9 cellular contexts compared by ENCODE assay signal in the genomic region with DNA sequence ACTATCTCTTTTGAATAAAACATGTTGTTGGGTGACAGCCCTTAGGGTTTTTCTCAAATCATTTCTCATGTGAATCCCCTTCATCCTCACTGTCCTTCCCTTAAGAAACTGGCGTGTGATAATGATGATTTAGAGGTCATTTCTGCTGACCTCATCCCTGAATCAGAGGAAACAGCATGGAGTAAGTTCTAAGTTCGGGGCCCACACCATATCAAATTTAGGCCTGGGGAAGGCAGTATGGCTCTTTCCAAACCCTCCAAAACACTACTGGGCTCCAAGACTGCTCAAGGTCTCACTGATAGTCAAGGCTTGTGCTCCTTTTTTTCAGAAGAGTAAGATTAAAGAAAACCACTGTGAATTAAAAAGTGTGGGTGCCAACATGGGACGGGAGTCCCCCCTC. TPM values are rescaled to one million over a fixed set of nuclear protein-coding genes. Genes with fewer than 3 reads are reported as not detected.
A peak's percentile ranks its signal among the peaks of the same experiment; 100 is the strongest.
DNase-seq lines count a peak whose midpoint lies in the region; ATAC-seq, FAIRE-seq and TF ChIP-seq lines count a peak whose summit lies in the region.
"Had no signal": no experiment of that assay in that cellular context is flagged by ENCODE, and none has a peak within 500 bp of the region (broad histone marks: within the 10 kb centered on the region; RNA-seq: fewer than 3 reads in every experiment).

No MANE protein-coding gene starts in this region.

- no peak overlapping the region for H2BK20ac ChIP-seq in H1 (ENCODE audit: low read length)

- H2BK12ac ChIP-seq in H1 (ENCODE audit: low read depth, low read length) = 0 out of 2 replicates have a peak overlapping the region, but pooled peaks have one; percentile 53

- intact Hi-C loops in Caco-2 (cut with micrococcal nuclease; ENCODE audit: unreplicated experiment) (loop anchor here (1.0 to 5.0 kb wide), 3 partner anchors 19 to 305 kb away; no protein-coding TSS in a partner anchor), Panc1 (cut with micrococcal nuclease; ENCODE audit: unreplicated experiment) (no loop called here), ovary (cut with DNase I) (no loop called here)

- H2BK5ac ChIP-seq in H1 (ENCODE audit: low read depth, low read length) = no peak overlapping the region

- H3K27me3 Mint-ChIP-seq in Caco-2 (ENCODE audit: insufficient read depth, unreplicated experiment) = peaks cover 2% of the 10 kb centered on the region

- H3K4me3 ChIP-seq in Caco-2 (ENCODE audit: low read depth, low read length) = peak overlapping the region; percentile 75
- H3K4me3 ChIP-seq in Panc1 (ENCODE audit: low read depth in 2 of 2, low read length in 2 of 2) = peak overlapping the region; percentile 87 to 88
- H3K4me3 ChIP-seq in H1 (ENCODE audit: extremely low read depth in 1 of 4, insufficient read depth in 2 of 4, low read depth in 3 of 4, low read length in 4 of 4) = peak overlapping the region in 1 of 4 experiments; percentile 80; a peak in 1 of 8 replicates
- H3K4me3 ChIP-seq in ovary = peak overlapping the region; percentile 83

- POLR2A ChIA-PET in Caco-2 (lab: Charles Lee) = interaction anchor here (1.4 to 1.8 kb wide), 2 partner anchors 19 to 77 kb away, joined by 7 to 18 read pairs; partner anchors contain the start of genes DCTN4 and RBM22
- POLR2A ChIA-PET in Panc1 (lab: Charles Lee) = interaction anchor here (0.6 kb wide), 1 partner anchor 102 kb away, joined by 9 read pairs; no protein-coding TSS in a partner anchor
- POLR2A ChIA-PET in H1 (lab: Charles Lee; ENCODE audit: partially characterized antibody) = interaction anchor here (0.7 to 2.5 kb wide), 6 partner anchors 9 to 77 kb away, joined by 3 to 10 read pairs (median 4); partner anchors contain the start of genes DCTN4 and RBM22

- no peak overlapping the region for H4K8ac ChIP-seq in H1 (ENCODE audit: extremely low read depth, insufficient read depth, low read length)

- H3K9ac ChIP-seq in H1 (replicated peaks in 1 of 4; ENCODE audit: extremely low read depth in 1 of 4, low read depth in 3 of 4, low read length in 3 of 4) = no peak overlapping the region

- H3K4me1 ChIP-seq in Caco-2 = peaks cover 25% of the 10 kb centered on the region
- peaks cover 44% of the 10 kb centered on the region for H3K4me1 ChIP-seq in Panc1 (ENCODE audit: control insufficient read depth, insufficient read depth, low read length)
- H3K4me1 ChIP-seq in H1 (replicated peaks in 1 of 4; ENCODE audit: control insufficient read depth in 3 of 4, insufficient read depth in 4 of 4, low read length in 3 of 4) = peaks cover 3 to 11% (median 5%) of the 10 kb centered on the region in 4 experiments; a peak in 5 of 7 replicates
- H3K4me1 ChIP-seq in ovary (ENCODE audit: insufficient read depth) = peaks cover 24% of the 10 kb centered on the region

- WGBS in H1 (ENCODE audit: extremely low coverage in 1 of 2, insufficient coverage in 1 of 2, insufficient read length in 1 of 2, insufficient replicate concordance in 2 of 2, low coverage in 1 of 2, low lambda C conversion rate in 2 of 2, missing lambda C conversion rate in 1 of 2), 2 experiments = 84% methylated on average over 3 of the region's 3 CpGs; no CpG with 5 or more reads in 1 of the 2 experiments
- 40 to 48% (median 41%) methylated on average over 3 of the region's 3 CpGs for WGBS in ovary, 3 donors

- H3K4me1 Mint-ChIP-seq in Caco-2 (ENCODE audit: low read depth, unreplicated experiment) = peaks cover 24% of the 10 kb centered on the region

- TF ChIP-seq CTCF in Caco-2 (IDR thresholded peaks at IDR 0.05; ENCODE audit: insufficient read depth in 1 of 2, low read depth in 1 of 2, low read length in 1 of 2, severe bottlenecking in 1 of 2, unreplicated experiment in 1 of 2) (no peak), Panc1 (IDR thresholded peaks at IDR 0.05) (no peak), H1 (IDR thresholded peaks at IDR 0.05; ENCODE audit: control extremely low read depth in 1 of 3, insufficient read depth in 1 of 3, low read depth in 1 of 3, low read length in 3 of 3) (no peak), ovary (IDR thresholded peaks at IDR 0.05) (no peak)

- BruUV-seq in Caco-2 (replicated peaks; lab: Mats Ljungman, UMichigan) (no TSS peak), Panc1 (replicated peaks; lab: Mats Ljungman, UMichigan) (no TSS peak)

- H3K18ac ChIP-seq in H1 (ENCODE audit: extremely low read depth, low read length) = no peak overlapping the region

- peak overlapping the region; percentile 80 for H3K27ac Mint-ChIP-seq in Caco-2 (ENCODE audit: unreplicated experiment)

- ATAC-seq in Panc1 = no peak
- ATAC-seq in GM21619 (IDR thresholded peaks at IDR 0.05; ENCODE audit: unreplicated experiment) = no peak

- no peaks in the 10 kb centered on the region for H3K9me3 ChIP-seq in Caco-2
- H3K9me3 ChIP-seq in Panc1 (ENCODE audit: control insufficient read depth, insufficient read depth, low read depth, low read length) = no peaks in the 10 kb centered on the region
- no peaks in the 10 kb centered on the region for H3K9me3 ChIP-seq in H1 (ENCODE audit: insufficient read depth in 2 of 2, low read depth in 1 of 2, low read length in 1 of 2)
- H3K9me3 ChIP-seq in ovary = no peaks in the 10 kb centered on the region

- no peak overlapping the region for H3K23ac ChIP-seq in H1 (ENCODE audit: insufficient read length)

- no peak overlapping the region for H3K56ac ChIP-seq in H1 (replicated peaks; ENCODE audit: insufficient read length, low read depth, low read length)

- no peak overlapping the region for H3K4ac ChIP-seq in H1 (replicated peaks; ENCODE audit: insufficient read length, low read depth, low read length)

- H3K27me3 ChIP-seq in Caco-2 (replicated peaks; ENCODE audit: control insufficient read depth, insufficient read depth, low read length) (no peaks in the 10 kb centered on the region), Panc1 (ENCODE audit: control insufficient read depth, insufficient read depth, low read length) (no peaks in the 10 kb centered on the region), H1 (replicated peaks in 1 of 4; ENCODE audit: control insufficient read depth in 3 of 4, extremely low read depth in 1 of 4, insufficient read depth in 3 of 4, low read length in 3 of 4) (peaks cover 0 to 8% (median 0%) of the 10 kb centered on the region in 4 experiments; a peak in 3 of 7 replicates), ovary (no peaks in the 10 kb centered on the region)

- no peaks in the 10 kb centered on the region for H4K20me1 ChIP-seq in H1 (replicated peaks in 1 of 2; ENCODE audit: control insufficient read depth in 1 of 2, insufficient read depth in 2 of 2, low read length in 2 of 2)

- H3K4me3 Mint-ChIP-seq in Caco-2 (ENCODE audit: unreplicated experiment) = peak overlapping the region; percentile 91

- H2AK5ac ChIP-seq in H1 (ENCODE audit: low read depth, low read length) = no peak overlapping the region

- H4K91ac ChIP-seq in H1 (replicated peaks; ENCODE audit: insufficient read length, low read length) = no peak overlapping the region

- peaks cover 6% of the 10 kb centered on the region for H3K36me3 Mint-ChIP-seq in Caco-2 (ENCODE audit: insufficient read depth, unreplicated experiment)

- CTCF ChIA-PET in Caco-2 (lab: Charles Lee) (interaction anchor here (1.0 to 2.4 kb wide), 3 partner anchors 19 to 69 kb away, joined by 3 to 10 read pairs (median 10); partner anchors contain the start of genes DCTN4 and IRGM), Panc1 (lab: Charles Lee) (no interaction called here), H1 (lab: Charles Lee; ENCODE audit: partially characterized antibody) (interaction anchor here (0.7 to 6.5 kb wide), 8 partner anchors 9 to 217 kb away, joined by 3 to 40 read pairs (median 10); partner anchors contain the start of genes DCTN4 and IRGM)

- FAIRE-seq in H1 (lab: Jason Lieb, UNC) = no peak
- FAIRE-seq: islet of Langerhans had no signal

- no peak overlapping the region for H4K5ac ChIP-seq in H1 (ENCODE audit: insufficient read length, low read depth, low read length)

- in situ Hi-C loops in Panc1 (cut with HindIII; ENCODE audit: low pct_unique_long_range_greater_than_20kb, low sequenced_read_pairs) = no loop called here

- H3K23me2 ChIP-seq in H1 (ENCODE audit: low read depth, low read length) = peaks cover 7% of the 10 kb centered on the region; the same call in 1 of the 2 replicates

- H3K14ac ChIP-seq in H1 (ENCODE audit: insufficient read length) = no peak overlapping the region

- H2BK120ac ChIP-seq in H1 (replicated peaks; ENCODE audit: low read depth, low read length) = no peak overlapping the region

- peak overlapping the region; percentile 68 to 92 for H3K4me2 ChIP-seq in H1 (ENCODE audit: insufficient read depth in 1 of 2, low read depth in 2 of 2, low read length in 2 of 2)

- no peaks in the 10 kb centered on the region for H3K9me3 Mint-ChIP-seq in Caco-2 (ENCODE audit: unreplicated experiment)

- no peaks in the 10 kb centered on the region for H3K36me3 ChIP-seq in Caco-2 (ENCODE audit: control insufficient read depth, insufficient read depth, low read length)
- peaks cover 2% of the 10 kb centered on the region; the same call in 1 of the 2 replicates for H3K36me3 ChIP-seq in Panc1 (ENCODE audit: control insufficient read depth, insufficient read depth, low read length)
- 0 out of 8 replicates have a peak, but pooled peaks cover 0 to 3% (median 0%) of the 10 kb centered on the region in 4 experiments for H3K36me3 ChIP-seq in H1 (ENCODE audit: control insufficient read depth in 2 of 4, insufficient read depth in 4 of 4, low read length in 3 of 4)
- H3K36me3 ChIP-seq in ovary = no peaks in the 10 kb centered on the region

- TF ChIP-seq EP300 in H1 (IDR thresholded peaks at IDR 0.05; ENCODE audit: borderline replicate concordance in 1 of 2, low read depth in 2 of 2, low read length in 2 of 2) = no peak
- no peak for TF ChIP-seq EP300 in ovary (IDR thresholded peaks at IDR 0.05)

- H2BK15ac ChIP-seq in H1 (ENCODE audit: low read length) = no peak overlapping the region

- DNase-seq in Caco-2 = no peak
- DNase-seq in Panc1 (ENCODE audit: low read depth, low spot score) = no peak
- DNase-seq in H1 (ENCODE audit: low read depth in 1 of 2, low spot score in 2 of 2) = no peak
- DNase-seq in ovary = no peak
- no peak for DNase-seq in NCI-H1930 (lab: John Stamatoyannopoulos, UW)
- no peak for DNase-seq in activated CD4-positive, CD25-positive, alpha-beta regulatory T cell (lab: John Stamatoyannopoulos, UW)
- no peak for DNase-seq in mucosa of gallbladder (ENCODE audit: low spot score)

- no peaks in the 10 kb centered on the region for H3K79me1 ChIP-seq in H1 (ENCODE audit: low read depth, low read length)

- H3K79me2 ChIP-seq in H1 (ENCODE audit: control insufficient read depth in 1 of 2, insufficient read depth in 2 of 2, low read length in 2 of 2) = no peaks in the 10 kb centered on the region

- TF ChIP-seq POLR2A in H1 (IDR thresholded peaks at IDR 0.05; ENCODE audit: control extremely low read depth in 1 of 2, low read depth in 2 of 2, low read length in 2 of 2) (no peak), ovary (IDR thresholded peaks at IDR 0.05) (no peak)

- no peak for TF ChIP-seq RAD21 in H1 (IDR thresholded peaks at IDR 0.05 in 1 of 2, conservative IDR thresholded peaks at IDR 0.05 in 1 of 2; ENCODE audit: low read depth in 2 of 2, low read length in 2 of 2)

- H2AFZ ChIP-seq in H1 (ENCODE audit: low read length) = no peak overlapping the region

- H3K27ac ChIP-seq in Panc1 (ENCODE audit: low read length) (peak overlapping the region; percentile 86), H1 (ENCODE audit: low read depth, low read length) (no peak overlapping the region), ovary (peak overlapping the region; percentile 84 to 89)

RNA-seq across cellular contexts. Expression of gene SMIM3, which starts 0.9 kb away (rescaled TPM):
- total RNA-seq in Caco-2 (2022) = 19.2 and 19.4 TPM in 2 replicates
- total RNA-seq in Panc1 (2021; ENCODE audit: unreplicated experiment) = 55.2 TPM
- 75.0 TPM for polyA plus RNA-seq in Panc1 (2012; ENCODE audit: insufficient read length)
- 10.4 and 13.2 TPM in 2 replicates for total RNA-seq in H1 (2021; fragmentation: NEBNext Ultra II Directional; extraction: Animal tissue kit (Norgen Biotek cat#: 25700))
- polyA plus RNA-seq in H1 (2011; rRNA removed) = 15.7 and 16.4 TPM in 2 replicates
- polyA plus RNA-seq in H1 (2011; cell fraction: cytosol; rRNA removed) = 13.1 TPM
- 10.0 TPM for polyA plus RNA-seq in H1 (2011; cell fraction: nucleus; rRNA removed)
- polyA plus RNA-seq in H1 (2012, experiment 1 of 2) = 9.6 to 14.6 TPM (median 10.6 TPM) in 4 replicates
- 16.3 TPM for polyA plus RNA-seq in H1 (2012, experiment 2 of 2)
- 6.2 TPM for polyA plus RNA-seq in H1 (2013, experiment 1 of 2)
- 5.9 TPM for polyA plus RNA-seq in H1 (2013, experiment 2 of 2)
- 9.1 and 11.0 TPM in 2 replicates for polyA minus RNA-seq in H1 (2011; rRNA and poly(A)+ RNA removed)
- polyA minus RNA-seq in H1 (2011; cell fraction: cytosol; rRNA and poly(A)+ RNA removed) = 6.7 TPM
- polyA minus RNA-seq in H1 (2011; cell fraction: nucleus; rRNA and poly(A)+ RNA removed) = 4.5 TPM
- total RNA-seq in ovary = 10 to 100 TPM; 14.7 to 33.6 (median 24.4) TPM
- 10 to 100 TPM; 19.4 to 20.9 TPM for polyA plus RNA-seq in ovary
- total RNA-seq in mucosa of gallbladder = 9.5 TPM

RNA-seq across cellular contexts. Expression of gene DCTN4, which starts 18.9 kb away (rescaled TPM):
- total RNA-seq in Caco-2 (2022) (55.8 and 62.2 TPM in 2 replicates), Panc1 (2021; ENCODE audit: unreplicated experiment) (66.8 TPM), ovary (10 to 100 TPM; 55.2 to 87.4 (median 69.0) TPM), mucosa of gallbladder (69.4 TPM)
- 33.5 TPM for polyA plus RNA-seq in Panc1 (2012; ENCODE audit: insufficient read length)
- 42.5 and 42.7 TPM in 2 replicates for total RNA-seq in H1 (2021; fragmentation: NEBNext Ultra II Directional; extraction: Animal tissue kit (Norgen Biotek cat#: 25700))
- polyA plus RNA-seq in H1 (2011; rRNA removed) (17.3 and 20.5 TPM in 2 replicates), ovary (10 to 100 TPM; 27.0 to 76.5 TPM)
- 23.6 TPM for polyA plus RNA-seq in H1 (2011; cell fraction: cytosol; rRNA removed)
- 29.6 TPM for polyA plus RNA-seq in H1 (2011; cell fraction: nucleus; rRNA removed)
- polyA plus RNA-seq in H1 (2012, experiment 1 of 2) = 21.9 to 28.9 TPM (median 24.5 TPM) in 4 replicates
- polyA plus RNA-seq in H1 (2012, experiment 2 of 2) = 3.3 TPM
- 20.1 TPM for polyA plus RNA-seq in H1 (2013, experiment 1 of 2)
- 18.7 TPM for polyA plus RNA-seq in H1 (2013, experiment 2 of 2)
- 40.6 and 56.0 TPM in 2 replicates for polyA minus RNA-seq in H1 (2011; rRNA and poly(A)+ RNA removed)
- 26.1 TPM for polyA minus RNA-seq in H1 (2011; cell fraction: cytosol; rRNA and poly(A)+ RNA removed)
- 52.2 TPM for polyA minus RNA-seq in H1 (2011; cell fraction: nucleus; rRNA and poly(A)+ RNA removed)
